Comparison of ENCODE assay signal across 1 cellular context in the genomic region with DNA sequence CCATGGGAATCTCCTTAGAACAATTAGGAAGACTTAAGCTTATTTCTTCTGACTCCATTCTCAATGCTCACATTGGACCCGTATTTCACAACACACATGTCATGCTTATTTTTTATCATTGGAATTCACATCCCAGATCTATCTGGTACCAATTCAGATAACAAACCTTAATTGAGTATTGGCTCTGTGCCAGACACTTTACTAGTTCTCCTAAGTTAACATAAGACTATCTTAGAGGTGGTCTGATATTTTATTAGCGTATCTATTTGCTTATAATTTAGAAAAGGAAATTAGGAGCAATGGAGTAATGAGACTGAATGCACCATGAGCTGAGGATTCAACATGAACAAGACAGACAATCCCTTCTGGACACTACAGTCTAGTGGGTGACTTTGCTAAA.
TF ChIP-seq lines count a peak whose summit lies in the region.

No MANE protein-coding gene starts in this region.

TF ChIP-seq in HepG2, 621 proteins besides CTCF, POLR2A, EP300 and RAD21 (continued from another document):
- TF ChIP-seq, protein P1, sequence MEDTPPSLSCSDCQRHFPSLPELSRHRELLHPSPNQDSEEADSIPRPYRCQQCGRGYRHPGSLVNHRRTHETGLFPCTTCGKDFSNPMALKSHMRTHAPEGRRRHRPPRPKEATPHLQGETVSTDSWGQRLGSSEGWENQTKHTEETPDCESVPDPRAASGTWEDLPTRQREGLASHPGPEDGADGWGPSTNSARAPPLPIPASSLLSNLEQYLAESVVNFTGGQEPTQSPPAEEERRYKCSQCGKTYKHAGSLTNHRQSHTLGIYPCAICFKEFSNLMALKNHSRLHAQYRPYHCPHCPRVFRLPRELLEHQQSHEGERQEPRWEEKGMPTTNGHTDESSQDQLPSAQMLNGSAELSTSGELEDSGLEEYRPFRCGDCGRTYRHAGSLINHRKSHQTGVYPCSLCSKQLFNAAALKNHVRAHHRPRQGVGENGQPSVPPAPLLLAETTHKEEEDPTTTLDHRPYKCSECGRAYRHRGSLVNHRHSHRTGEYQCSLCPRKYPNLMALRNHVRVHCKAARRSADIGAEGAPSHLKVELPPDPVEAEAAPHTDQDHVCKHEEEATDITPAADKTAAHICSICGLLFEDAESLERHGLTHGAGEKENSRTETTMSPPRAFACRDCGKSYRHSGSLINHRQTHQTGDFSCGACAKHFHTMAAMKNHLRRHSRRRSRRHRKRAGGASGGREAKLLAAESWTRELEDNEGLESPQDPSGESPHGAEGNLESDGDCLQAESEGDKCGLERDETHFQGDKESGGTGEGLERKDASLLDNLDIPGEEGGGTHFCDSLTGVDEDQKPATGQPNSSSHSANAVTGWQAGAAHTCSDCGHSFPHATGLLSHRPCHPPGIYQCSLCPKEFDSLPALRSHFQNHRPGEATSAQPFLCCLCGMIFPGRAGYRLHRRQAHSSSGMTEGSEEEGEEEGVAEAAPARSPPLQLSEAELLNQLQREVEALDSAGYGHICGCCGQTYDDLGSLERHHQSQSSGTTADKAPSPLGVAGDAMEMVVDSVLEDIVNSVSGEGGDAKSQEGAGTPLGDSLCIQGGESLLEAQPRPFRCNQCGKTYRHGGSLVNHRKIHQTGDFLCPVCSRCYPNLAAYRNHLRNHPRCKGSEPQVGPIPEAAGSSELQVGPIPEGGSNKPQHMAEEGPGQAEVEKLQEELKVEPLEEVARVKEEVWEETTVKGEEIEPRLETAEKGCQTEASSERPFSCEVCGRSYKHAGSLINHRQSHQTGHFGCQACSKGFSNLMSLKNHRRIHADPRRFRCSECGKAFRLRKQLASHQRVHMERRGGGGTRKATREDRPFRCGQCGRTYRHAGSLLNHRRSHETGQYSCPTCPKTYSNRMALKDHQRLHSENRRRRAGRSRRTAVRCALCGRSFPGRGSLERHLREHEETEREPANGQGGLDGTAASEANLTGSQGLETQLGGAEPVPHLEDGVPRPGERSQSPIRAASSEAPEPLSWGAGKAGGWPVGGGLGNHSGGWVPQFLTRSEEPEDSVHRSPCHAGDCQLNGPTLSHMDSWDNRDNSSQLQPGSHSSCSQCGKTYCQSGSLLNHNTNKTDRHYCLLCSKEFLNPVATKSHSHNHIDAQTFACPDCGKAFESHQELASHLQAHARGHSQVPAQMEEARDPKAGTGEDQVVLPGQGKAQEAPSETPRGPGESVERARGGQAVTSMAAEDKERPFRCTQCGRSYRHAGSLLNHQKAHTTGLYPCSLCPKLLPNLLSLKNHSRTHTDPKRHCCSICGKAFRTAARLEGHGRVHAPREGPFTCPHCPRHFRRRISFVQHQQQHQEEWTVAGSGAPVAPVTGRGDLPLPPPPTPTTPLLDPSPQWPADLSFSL (CRISPR knock-in tag; IDR thresholded peaks at IDR 0.05): no peak
